Comparison of ENCODE assay signal across 8 cellular contexts in genomic region chr14:75709207-75709812, GRCh38. TPM values are rescaled to one million over a fixed set of nuclear protein-coding genes. Genes with fewer than 3 reads are reported as not detected.
DNase-seq lines count a peak whose midpoint lies in the region; ATAC-seq and TF ChIP-seq lines count a peak whose summit lies in the region.

No MANE protein-coding gene starts in this region.

- ATAC-seq in HG03139 (IDR thresholded peaks at IDR 0.05; ENCODE audit: unreplicated experiment) = no peak

- DNase-seq in EH (ENCODE audit: low read depth) (peak; percentile 80), RPMI8226 (peak; percentile 57), fibroblast of villous mesenchyme (ENCODE audit: low read depth) (peak; percentile 88), occipital lobe (lab: John Stamatoyannopoulos, UW) (peak; percentile 49), tibial artery (peak; percentile 80 to 82)
- peak; percentile 34 for DNase-seq in activated T-helper 2 cell treated with anti-CD3 and anti-CD28 coated beads, Interferon-gamma antibody, Interleukin-2, Interleukin-4, amounts not matched to agents 10 μg/mL and 5 μg/mL and 100 μg/mL, durations not matched to agents 14 hours and 24 hours and 36 hours (ENCODE audit: low spot score)

- no peaks in the 10 kb centered on the region for H3K27me3 ChIP-seq in tibial artery

- no peak overlapping the region for H3K27ac ChIP-seq in tibial artery

- peaks cover 0 to 15% (median 11%) of the 10 kb centered on the region in 4 donors for H3K4me1 ChIP-seq in tibial artery

- H3K36me3 Mint-ChIP-seq in activated T-helper 2 cell treated with anti-CD3 and anti-CD28 coated beads, Interferon-gamma antibody, Interleukin-2, Interleukin-4, amounts not matched to agents 10 μg/mL and 5 μg/mL and 100 μg/mL, durations not matched to agents 14 hours and 24 hours and 36 hours (ENCODE audit: low read depth) = peaks cover 3% of the 10 kb centered on the region

- no peaks in the 10 kb centered on the region for H3K4me1 Mint-ChIP-seq in activated T-helper 2 cell treated with anti-CD3 and anti-CD28 coated beads, Interferon-gamma antibody, Interleukin-2, Interleukin-4, amounts not matched to agents 10 μg/mL and 5 μg/mL and 100 μg/mL, durations not matched to agents 14 hours and 24 hours and 36 hours (ENCODE audit: low read depth)

- H3K4me3 ChIP-seq in fibroblast of villous mesenchyme (ENCODE audit: low read depth, low read length) = no peak overlapping the region
- no peak overlapping the region for H3K4me3 ChIP-seq in tibial artery

- H3K27ac Mint-ChIP-seq in activated T-helper 2 cell treated with anti-CD3 and anti-CD28 coated beads, Interferon-gamma antibody, Interleukin-2, Interleukin-4, amounts not matched to agents 10 μg/mL and 5 μg/mL and 100 μg/mL, durations not matched to agents 14 hours and 24 hours and 36 hours = no peak overlapping the region

- no peaks in the 10 kb centered on the region for H3K9me3 ChIP-seq in tibial artery

- H3K27me3 Mint-ChIP-seq in activated T-helper 2 cell treated with anti-CD3 and anti-CD28 coated beads, Interferon-gamma antibody, Interleukin-2, Interleukin-4, amounts not matched to agents 10 μg/mL and 5 μg/mL and 100 μg/mL, durations not matched to agents 14 hours and 24 hours and 36 hours (ENCODE audit: low read depth) = no peaks in the 10 kb centered on the region

- H3K4me3 Mint-ChIP-seq in activated T-helper 2 cell treated with anti-CD3 and anti-CD28 coated beads, Interferon-gamma antibody, Interleukin-2, Interleukin-4, amounts not matched to agents 10 μg/mL and 5 μg/mL and 100 μg/mL, durations not matched to agents 14 hours and 24 hours and 36 hours (ENCODE audit: low read depth) = no peak overlapping the region

- no peaks in the 10 kb centered on the region for H3K9me3 Mint-ChIP-seq in activated T-helper 2 cell treated with anti-CD3 and anti-CD28 coated beads, Interferon-gamma antibody, Interleukin-2, Interleukin-4, amounts not matched to agents 10 μg/mL and 5 μg/mL and 100 μg/mL, durations not matched to agents 14 hours and 24 hours and 36 hours

- peaks cover 0 to 14% (median 0%) of the 10 kb centered on the region in 3 donors for H3K36me3 ChIP-seq in tibial artery

- TF ChIP-seq CTCF in LNCAP (IDR thresholded peaks at IDR 0.05) (peak; percentile 90), fibroblast of villous mesenchyme (IDR thresholded peaks at IDR 0.05; ENCODE audit: insufficient read depth, low read depth, low read length) (peak; percentile 84), tibial artery (IDR thresholded peaks at IDR 0.05) (peak; percentile 77 to 81)

- intact Hi-C loops in activated T-helper 2 cell treated with anti-CD3 and anti-CD28 coated beads, Interferon-gamma antibody, Interleukin-2, Interleukin-4, amounts not matched to agents 10 μg/mL and 5 μg/mL and 100 μg/mL, durations not matched to agents 14 hours and 24 hours and 36 hours (cut with micrococcal nuclease) = loop anchor here (1.0 kb wide), 1 partner anchor 273 kb away; no protein-coding TSS in a partner anchor
- intact Hi-C loops in tibial artery (cut with DNase I; ENCODE audit: low total_unique reads) = loop anchor here (10.0 kb wide), 1 partner anchor 345 kb away; no protein-coding TSS in a partner anchor

RNA-seq across cellular contexts. Expression of gene TTLL5, which starts 48.3 kb away (rescaled TPM):
- 28.8 and 29.6 TPM in 2 replicates for total RNA-seq in activated T-helper 2 cell treated with anti-CD3 and anti-CD28 coated beads, Interferon-gamma antibody, Interleukin-2, Interleukin-4, amounts not matched to agents 10 μg/mL and 5 μg/mL and 100 μg/mL, durations not matched to agents 14 hours and 24 hours and 36 hours
- total RNA-seq in fibroblast of villous mesenchyme (29.6 and 33.7 TPM in 2 replicates), occipital lobe (36.7 TPM)

RNA-seq across cellular contexts. Expression of gene ERG28, which starts 48.6 kb away (rescaled TPM):
- 20.3 and 21.6 TPM in 2 replicates for total RNA-seq in activated T-helper 2 cell treated with anti-CD3 and anti-CD28 coated beads, Interferon-gamma antibody, Interleukin-2, Interleukin-4, amounts not matched to agents 10 μg/mL and 5 μg/mL and 100 μg/mL, durations not matched to agents 14 hours and 24 hours and 36 hours
- 10.0 and 13.0 TPM in 2 replicates for total RNA-seq in fibroblast of villous mesenchyme
- 9.2 TPM for total RNA-seq in occipital lobe

Comparison
In these comparisons a context has a peak if more than half of its experiments do, and no peak if none do; other contexts are left out.
1. DNase-seq: peak in every context shown above with its lines; median percentile 88 in fibroblast of villous mesenchyme; 81 in tibial artery; 80 in EH; 57 in RPMI8226; 49 in occipital lobe; 34 in activated T-helper 2 cell treated with anti-CD3 and anti-CD28 coated beads, Interferon-gamma antibody, Interleukin-2, Interleukin-4, amounts not matched to agents 10 μg/mL and 5 μg/mL and 100 μg/mL, durations not matched to agents 14 hours and 24 hours and 36 hours.